In genomic region chr22:31496735-31497146, GRCh38 we compare ENCODE assay signal across 8 cellular contexts. TPM values are rescaled to one million over a fixed set of nuclear protein-coding genes. Genes with fewer than 3 reads are reported as not detected.
A peak's percentile ranks its signal among the peaks of the same experiment; 100 is the strongest.
DNase-seq lines count a peak whose midpoint lies in the region; ATAC-seq and TF ChIP-seq lines count a peak whose summit lies in the region.

No MANE protein-coding gene starts in this region.

- no peaks in the 10 kb centered on the region for H3K36me3 ChIP-seq in body of pancreas (replicated peaks in 1 of 2; ENCODE audit: insufficient read depth in 1 of 2, low read depth in 2 of 2)

- in situ Hi-C loops in SK-MEL-5 (cut with HindIII; ENCODE audit: low pct_unique_long_range_greater_than_20kb, low sequenced_read_pairs): no loop called here

- 0% methylated on average over 4 to 30 of the region's 30 CpGs for WGBS in body of pancreas, 2 donors

- intact Hi-C loops in body of pancreas (cut with DNase I): no loop called here

- no peaks in the 10 kb centered on the region for H3K27me3 ChIP-seq in body of pancreas
- H3K27me3 ChIP-seq in layer of hippocampus (ENCODE audit: control insufficient read depth, insufficient read depth, low read length): no peaks in the 10 kb centered on the region

- no peak for TF ChIP-seq CTCF in body of pancreas (IDR thresholded peaks at IDR 0.05)

- DNase-seq in SK-MEL-5 (ENCODE audit: low read depth, low spot score) (peak; percentile 27), body of pancreas (peak in 1 of 4 donors; percentile 23), NCI-H2107 (lab: John Stamatoyannopoulos, UW) (no peak), NCI-H774 (lab: John Stamatoyannopoulos, UW) (no peak)
- DNase-seq in stimulated activated CD4-positive, alpha-beta T cell treated with anti-CD3 and anti-CD28 coated beads, TNF-alpha, amount 100 ng/mL, for 24 hours (ENCODE audit: low read depth in 3 of 3): peak in 2 of 3 experiments; percentile 8 to 33

- ATAC-seq in HG02852 (IDR thresholded peaks at IDR 0.05; ENCODE audit: unreplicated experiment) (peak; percentile 17), body of pancreas (peak; percentile 21)

- H3K27ac ChIP-seq in body of pancreas (peak overlapping the region; percentile 65 to 85 (median 80)), layer of hippocampus (ENCODE audit: low read depth, low read length) (peak overlapping the region; percentile 80)

- peaks cover 10% of the 10 kb centered on the region for H3K4me1 ChIP-seq in body of pancreas

- no peaks in the 10 kb centered on the region for H3K9me3 ChIP-seq in body of pancreas

- peak overlapping the region; percentile 85 for H3K4me3 ChIP-seq in GM08714 (ENCODE audit: low read length)
- peak overlapping the region; percentile 37 to 55 for H3K4me3 ChIP-seq in body of pancreas

- TF ChIP-seq POLR2A in body of pancreas (IDR thresholded peaks at IDR 0.05): no peak

RNA-seq across cellular contexts. Expression of gene SFI1, which starts 0.4 kb away (rescaled TPM):
- 11.8 and 15.1 TPM in 2 replicates for total RNA-seq in SK-MEL-5 (2014; rRNA removed; shearing (Covaris generic))
- 15.8 and 17.2 TPM in 2 replicates for polyA plus RNA-seq in SK-MEL-5 (2015; cell fraction: cytosol; rRNA removed)
- 110 and 117 TPM in 2 replicates for polyA plus RNA-seq in SK-MEL-5 (2015; cell fraction: nucleus; rRNA removed)
- total RNA-seq in body of pancreas: 10 to 100 TPM; 27.8 to 46.8 TPM

RNA-seq across cellular contexts. Expression of gene EIF4ENIF1, which starts 7.1 kb away (rescaled TPM):
- total RNA-seq in SK-MEL-5 (2014; rRNA removed; shearing (Covaris generic)): 6.9 and 8.2 TPM in 2 replicates
- polyA plus RNA-seq in SK-MEL-5 (2015; cell fraction: cytosol; rRNA removed): 15.6 and 16.4 TPM in 2 replicates
- 20.9 and 30.6 TPM in 2 replicates for polyA plus RNA-seq in SK-MEL-5 (2015; cell fraction: nucleus; rRNA removed)
- total RNA-seq in body of pancreas: 10 to 100 TPM in 1 of 2 donors, 1 to 10 TPM in 1; 7.5 to 10.9 TPM

Comparison
In these comparisons a context has a peak if more than half of its experiments do, and no peak if none do; other contexts are left out.
1. DNase-seq: peak in SK-MEL-5 (single experiment) and stimulated activated CD4-positive, alpha-beta T cell treated with anti-CD3 and anti-CD28 coated beads, TNF-alpha, amount 100 ng/mL, for 24 hours (2 of 3); none in NCI-H2107 (single experiment) and NCI-H774 (single experiment).